In the genomic region with DNA sequence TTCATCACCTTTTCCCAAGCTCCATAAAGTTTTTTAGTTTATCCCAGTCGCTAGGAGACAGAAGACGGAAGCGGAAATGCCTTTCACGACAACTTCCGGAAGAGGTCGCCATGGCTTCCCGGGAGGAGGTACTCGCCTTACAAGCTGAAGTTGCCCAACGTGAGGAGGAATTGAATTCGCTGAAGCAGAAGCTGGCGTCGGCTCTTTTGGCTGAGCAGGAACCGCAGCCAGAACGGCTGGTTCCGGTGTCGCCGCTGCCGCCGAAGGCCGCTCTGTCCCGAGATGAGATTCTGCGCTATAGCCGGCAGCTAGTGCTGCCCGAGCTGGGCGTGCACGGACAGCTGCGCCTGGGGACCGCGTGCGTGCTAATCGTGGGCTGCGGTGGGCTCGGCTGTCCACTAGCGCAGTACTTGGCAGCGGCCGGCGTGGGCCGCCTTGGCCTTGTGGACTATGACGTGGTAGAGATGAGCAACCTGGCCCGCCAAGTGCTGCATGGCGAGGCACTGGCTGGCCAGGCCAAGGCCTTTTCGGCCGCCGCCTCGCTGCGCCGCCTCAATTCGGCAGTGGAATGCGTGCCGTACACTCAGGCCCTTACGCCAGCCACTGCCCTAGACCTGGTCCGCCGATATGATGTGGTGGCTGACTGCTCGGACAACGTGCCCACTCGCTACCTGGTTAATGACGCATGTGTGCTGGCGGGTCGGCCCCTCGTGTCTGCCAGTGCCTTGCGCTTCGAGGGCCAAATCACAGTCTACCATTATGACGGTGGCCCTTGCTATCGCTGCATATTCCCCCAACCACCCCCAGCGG, we compare ENCODE assay signal across 1 cellular context.
TF ChIP-seq lines count a peak whose summit lies in the region.

A gene with protein sequence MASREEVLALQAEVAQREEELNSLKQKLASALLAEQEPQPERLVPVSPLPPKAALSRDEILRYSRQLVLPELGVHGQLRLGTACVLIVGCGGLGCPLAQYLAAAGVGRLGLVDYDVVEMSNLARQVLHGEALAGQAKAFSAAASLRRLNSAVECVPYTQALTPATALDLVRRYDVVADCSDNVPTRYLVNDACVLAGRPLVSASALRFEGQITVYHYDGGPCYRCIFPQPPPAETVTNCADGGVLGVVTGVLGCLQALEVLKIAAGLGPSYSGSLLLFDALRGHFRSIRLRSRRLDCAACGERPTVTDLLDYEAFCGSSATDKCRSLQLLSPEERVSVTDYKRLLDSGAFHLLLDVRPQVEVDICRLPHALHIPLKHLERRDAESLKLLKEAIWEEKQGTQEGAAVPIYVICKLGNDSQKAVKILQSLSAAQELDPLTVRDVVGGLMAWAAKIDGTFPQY (plus strand): TSS at position 86 of the 810 bp plus-strand sequence. CDS start 25 bp downstream, at position 111.

TF ChIP-seq in K562, 482 proteins besides CTCF, POLR2A, EP300 and RAD21 (continued from another document and continues in another):
- no peak for TF ChIP-seq MAFF (IDR thresholded peaks at IDR 0.05; ENCODE audit: low read length)
- TF ChIP-seq EP400 (IDR thresholded peaks at IDR 0.05), result peak; percentile 79
- TF ChIP-seq KDM1A (IDR thresholded peaks at IDR 0.05), result no peak
- TF ChIP-seq ELF2 (CRISPR knock-in tag; IDR thresholded peaks at IDR 0.05), result peak; percentile 91
- no peak for TF ChIP-seq DMBX1 (CRISPR knock-in tag; IDR thresholded peaks at IDR 0.05; ENCODE audit: borderline replicate concordance)
- TF ChIP-seq, protein P1, sequence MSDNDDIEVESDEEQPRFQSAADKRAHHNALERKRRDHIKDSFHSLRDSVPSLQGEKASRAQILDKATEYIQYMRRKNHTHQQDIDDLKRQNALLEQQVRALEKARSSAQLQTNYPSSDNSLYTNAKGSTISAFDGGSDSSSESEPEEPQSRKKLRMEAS (CRISPR knock-in tag; IDR thresholded peaks at IDR 0.05), result peak; percentile 90
- TF ChIP-seq ZC3H11A (IDR thresholded peaks at IDR 0.05; ENCODE audit: low read depth, low read length), result no peak
- TF ChIP-seq SMAD2 (IDR thresholded peaks at IDR 0.05; ENCODE audit: low read depth, low read length), result no peak
- TF ChIP-seq PHF20 (IDR thresholded peaks at IDR 0.05; ENCODE audit: partially characterized antibody), result peak; percentile 84
- TF ChIP-seq MGA (IDR thresholded peaks at IDR 0.05), result no peak; the same call in 1 of the 2 replicates
- TF ChIP-seq HDAC1 (IDR thresholded peaks at IDR 0.05), result peak; percentile 79 to 93; a peak in 3 of 4 replicates
- TF ChIP-seq NR2F6 (CRISPR knock-in tag; IDR thresholded peaks at IDR 0.05), result no peak
- no peak for TF ChIP-seq ZNF431 (CRISPR knock-in tag; IDR thresholded peaks at IDR 0.05)
- TF ChIP-seq IFI16 (CRISPR knock-in tag; IDR thresholded peaks at IDR 0.05), result no peak
- peak in 1 of 2 experiments; percentile 34; a peak in 3 of 4 replicates for TF ChIP-seq SIN3A (IDR thresholded peaks at IDR 0.05; ENCODE audit: borderline replicate concordance in 2 of 2, control insufficient read depth in 1 of 2, low read depth in 2 of 2, low read length in 2 of 2)
- no peak for TF ChIP-seq PBX2 (CRISPR knock-in tag; IDR thresholded peaks at IDR 0.05; ENCODE audit: low read depth)
- 0 out of 2 replicates have a peak, but pooled peaks have one; percentile 0 for TF ChIP-seq PBX2 (tag; conservative IDR thresholded peaks at IDR 0.05; ENCODE audit: low read depth)
- TF ChIP-seq ZNF143 (CRISPR knock-in tag; IDR thresholded peaks at IDR 0.05), result 0 out of 2 replicates have a peak, but pooled peaks have one; percentile 47
- TF ChIP-seq HCFC1 (IDR thresholded peaks at IDR 0.05; ENCODE audit: low read depth, low read length), result peak; percentile 44; the same call in 1 of the 2 replicates
- TF ChIP-seq, protein P2, sequence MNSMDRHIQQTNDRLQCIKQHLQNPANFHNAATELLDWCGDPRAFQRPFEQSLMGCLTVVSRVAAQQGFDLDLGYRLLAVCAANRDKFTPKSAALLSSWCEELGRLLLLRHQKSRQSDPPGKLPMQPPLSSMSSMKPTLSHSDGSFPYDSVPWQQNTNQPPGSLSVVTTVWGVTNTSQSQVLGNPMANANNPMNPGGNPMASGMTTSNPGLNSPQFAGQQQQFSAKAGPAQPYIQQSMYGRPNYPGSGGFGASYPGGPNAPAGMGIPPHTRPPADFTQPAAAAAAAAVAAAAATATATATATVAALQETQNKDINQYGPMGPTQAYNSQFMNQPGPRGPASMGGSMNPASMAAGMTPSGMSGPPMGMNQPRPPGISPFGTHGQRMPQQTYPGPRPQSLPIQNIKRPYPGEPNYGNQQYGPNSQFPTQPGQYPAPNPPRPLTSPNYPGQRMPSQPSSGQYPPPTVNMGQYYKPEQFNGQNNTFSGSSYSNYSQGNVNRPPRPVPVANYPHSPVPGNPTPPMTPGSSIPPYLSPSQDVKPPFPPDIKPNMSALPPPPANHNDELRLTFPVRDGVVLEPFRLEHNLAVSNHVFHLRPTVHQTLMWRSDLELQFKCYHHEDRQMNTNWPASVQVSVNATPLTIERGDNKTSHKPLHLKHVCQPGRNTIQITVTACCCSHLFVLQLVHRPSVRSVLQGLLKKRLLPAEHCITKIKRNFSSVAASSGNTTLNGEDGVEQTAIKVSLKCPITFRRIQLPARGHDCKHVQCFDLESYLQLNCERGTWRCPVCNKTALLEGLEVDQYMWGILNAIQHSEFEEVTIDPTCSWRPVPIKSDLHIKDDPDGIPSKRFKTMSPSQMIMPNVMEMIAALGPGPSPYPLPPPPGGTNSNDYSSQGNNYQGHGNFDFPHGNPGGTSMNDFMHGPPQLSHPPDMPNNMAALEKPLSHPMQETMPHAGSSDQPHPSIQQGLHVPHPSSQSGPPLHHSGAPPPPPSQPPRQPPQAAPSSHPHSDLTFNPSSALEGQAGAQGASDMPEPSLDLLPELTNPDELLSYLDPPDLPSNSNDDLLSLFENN (IDR thresholded peaks at IDR 0.05; ENCODE audit: low read depth in 2 of 2, low read length in 2 of 2), result 0 out of 4 replicates have a peak, but pooled peaks of 1 of the 2 experiments have one; percentile 19
- no peak for TF ChIP-seq CBFA2T2 (conservative IDR thresholded peaks at IDR 0.05)
- TF ChIP-seq MYC (IDR thresholded peaks at IDR 0.05; ENCODE audit: low read depth, low read length), result peak; percentile 32; the same call in 1 of the 2 replicates
- peak; percentile 52; the same call in 1 of the 2 replicates for TF ChIP-seq MYC (CRISPR knock-in tag; IDR thresholded peaks at IDR 0.05; ENCODE audit: borderline replicate concordance, low read depth)
- TF ChIP-seq SPI1 (IDR thresholded peaks at IDR 0.05; ENCODE audit: borderline replicate concordance, low read depth, low read length), result peak; percentile 55; the same call in 1 of the 2 replicates
- TF ChIP-seq MXI1 (IDR thresholded peaks at IDR 0.05; ENCODE audit: low read depth, low read length), result peak; percentile 98
- no peak for TF ChIP-seq BRCA1 (IDR thresholded peaks at IDR 0.05)
- 0 out of 2 replicates have a peak, but pooled peaks have one; percentile 75 for TF ChIP-seq BRCA1 (CRISPR knock-in tag; IDR thresholded peaks at IDR 0.05)
- TF ChIP-seq E2F1 (CRISPR knock-in tag; IDR thresholded peaks at IDR 0.05), result no peak
- TF ChIP-seq NR2C1 (IDR thresholded peaks at IDR 0.05), result peak; percentile 91
- peak; percentile 91 for TF ChIP-seq NR2C1 (tag; IDR thresholded peaks at IDR 0.05)
